Comparison of ENCODE assay signal across 27 cellular contexts in the genomic region with DNA sequence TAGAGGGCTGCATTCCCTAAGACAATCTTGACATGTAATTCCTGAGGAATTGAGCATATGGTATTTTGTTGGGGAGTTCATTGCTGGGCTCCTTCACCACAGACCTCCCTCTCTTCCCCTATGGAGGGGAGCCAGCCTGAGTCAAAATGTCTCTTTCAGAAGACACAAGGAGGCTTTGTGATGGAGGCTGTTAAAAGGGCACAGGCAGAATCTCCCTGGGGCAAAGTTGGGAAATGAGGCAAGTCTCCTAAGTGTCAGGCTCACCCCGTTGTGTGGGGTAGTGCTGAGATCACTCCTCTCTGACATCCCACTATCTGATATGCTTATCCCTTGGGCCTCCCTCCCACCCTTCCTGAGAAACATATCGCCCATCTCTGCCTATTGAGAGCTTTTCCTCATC. TPM values are rescaled to one million over a fixed set of nuclear protein-coding genes. Genes with fewer than 3 reads are reported as not detected.
DNase-seq lines count a peak whose midpoint lies in the region; TF ChIP-seq lines count a peak whose summit lies in the region.
"Had no signal": no experiment of that assay in that cellular context is flagged by ENCODE, and none has a peak within 500 bp of the region (broad histone marks: within the 10 kb centered on the region; RNA-seq: fewer than 3 reads in every experiment).

No MANE protein-coding gene starts in this region.

- H3K9ac ChIP-seq in parathyroid adenoma = no peak overlapping the region
- H3K9ac ChIP-seq: BLaER1 had no signal

- H3K27ac ChIP-seq in parathyroid adenoma (no peak overlapping the region), adrenal gland (no peak overlapping the region)
- H3K27ac ChIP-seq: BLaER1, dorsolateral prefrontal cortex, upper lobe of right lung had no signal

- no peaks in the 10 kb centered on the region for H3K79me2 ChIP-seq in parathyroid adenoma

- no peak for TF ChIP-seq POLR2A in adrenal gland (IDR thresholded peaks at IDR 0.05)

- no peak for TF ChIP-seq CTCF in parathyroid adenoma (IDR thresholded peaks at IDR 0.05)
- TF ChIP-seq CTCF in adrenal gland (IDR thresholded peaks at IDR 0.05) = no peak

- peak overlapping the region; percentile 38 for H2AFZ ChIP-seq in parathyroid adenoma

- H3K9me3 ChIP-seq in parathyroid adenoma (ENCODE audit: control insufficient read depth, low read length) = no peaks in the 10 kb centered on the region
- H3K9me3 ChIP-seq in adrenal gland (replicated peaks in 1 of 3) = no peaks in the 10 kb centered on the region
- H3K9me3 ChIP-seq: upper lobe of right lung had no signal

- H3K4me1 ChIP-seq in parathyroid adenoma (peaks cover 2% of the 10 kb centered on the region), adrenal gland (replicated peaks in 1 of 2) (peaks cover 0 to 8% of the 10 kb centered on the region in 2 donors)

- H3K27me3 ChIP-seq in parathyroid adenoma (ENCODE audit: control insufficient read depth, insufficient read depth, low read length) (no peaks in the 10 kb centered on the region), adrenal gland (peaks cover 4% of the 10 kb centered on the region)

- no peak overlapping the region for H3K4me3 ChIP-seq in parathyroid adenoma (ENCODE audit: low read depth, low read length)
- H3K4me3 ChIP-seq in adrenal gland = no peak overlapping the region
- H3K4me3 ChIP-seq: BLaER1, dorsolateral prefrontal cortex, upper lobe of right lung had no signal

- 64 to 84% (median 76%) methylated on average over 2 of the region's 2 CpGs for WGBS in adrenal gland, 4 donors

- H3K4me2 ChIP-seq in parathyroid adenoma (ENCODE audit: low read length) = no peak overlapping the region
- H3K4me2 ChIP-seq: BLaER1 had no signal

- intact Hi-C loops in adrenal gland (cut with DNase I) = no loop called here

- no peaks in the 10 kb centered on the region for H3K36me3 ChIP-seq in parathyroid adenoma (ENCODE audit: control insufficient read depth, insufficient read depth, low read length)
- no peaks in the 10 kb centered on the region for H3K36me3 ChIP-seq in adrenal gland (replicated peaks in 1 of 2)
- H3K36me3 ChIP-seq: BLaER1, upper lobe of right lung had no signal

- DNase-seq in COLO829 (ENCODE audit: low spot score) (peak; percentile 82), RPMI7951 (ENCODE audit: low read depth) (peak; percentile 59), globus pallidus (ENCODE audit: low spot score) (peak; percentile 41), KG1 (lab: John Stamatoyannopoulos, UW) (no peak), GOT3 (lab: John Stamatoyannopoulos, UW) (no peak), NCI-H1436 (lab: John Stamatoyannopoulos, UW) (no peak), adrenal gland (no peak)
- DNase-seq: activated CD4-positive, alpha-beta T cell treated with anti-CD3 and anti-CD28 coated beads for 4 hours; activated CD8-positive, alpha-beta memory T cell treated with anti-CD3 and anti-CD28 coated beads for 24 hours; activated gamma-delta T cell; activated naive CD8-positive, alpha-beta T cell treated with anti-CD3 and anti-CD28 coated beads, Interleukin-2, amount 50 U/mL, for 24 hours; cerebellar nuclear complex; COR-L47; dorsolateral prefrontal cortex; GDM1; kidney glomerular epithelial cell; MV-4-11; NCI-H2171; NCI-H510A treated with DMSO at 0.1 percent for 48 hours; occipital lobe; Right ventricle myocardium superior; stimulated activated CD4-positive, alpha-beta T cell treated with anti-CD3 and anti-CD28 coated beads, Interleukin-12 subunit alpha, Interleukin-12 subunit beta, amount 100 ng/mL, for 4 hours; stimulated activated CD4-positive, alpha-beta T cell treated with anti-CD3 and anti-CD28 coated beads, Interleukin-4, amount 100 ng/mL, for 24 hours; upper lobe of right lung had no signal

RNA-seq across cellular contexts. Expression of a gene that starts 30.6 kb away (rescaled TPM):
- total RNA-seq in RPMI7951 (2014; rRNA removed; shearing (Covaris generic)) = not detected in 2 replicates
- under 1 TPM in 7 of 8 donors, not detected in 1; 0.18 to 0.83 (median 0.36) TPM for total RNA-seq in adrenal gland
- polyA plus RNA-seq in adrenal gland = 1 to 10 TPM in 1 of 3 donors, under 1 TPM in 2; 0.26 to 1.8 (median 0.40) TPM
- total RNA-seq: T-helper 2 cell treated with Interferon-gamma antibody and Interleukin-4, amounts not matched to agents 100 ng/mL and 5 ng/mL, for 36 hours had no signal

RNA-seq across cellular contexts. Expression of a gene that starts 30.7 kb away (rescaled TPM):
- 26.2 and 35.2 TPM in 2 replicates for total RNA-seq in RPMI7951 (2014; rRNA removed; shearing (Covaris generic))
- total RNA-seq in adrenal gland = 10 to 100 TPM; 11.2 to 26.3 (median 20.5) TPM
- polyA plus RNA-seq in adrenal gland = 10 to 100 TPM in 1 of 3 donors, 1 to 10 TPM in 2; 7.6 to 37.3 (median 8.3) TPM

Comparison
In these comparisons a context has a peak if more than half of its experiments do, and no peak if none do; other contexts are left out.
1. DNase-seq: peak in COLO829 (single experiment), RPMI7951 (single experiment) and globus pallidus (single experiment); none in KG1 (single experiment), GOT3 (single experiment), NCI-H1436 (single experiment) and adrenal gland (0 of 7).